9 cellular contexts compared by ENCODE assay signal in genomic region chr14:81990312-81990761, GRCh38.
DNase-seq lines count a peak whose midpoint lies in the region; ATAC-seq and TF ChIP-seq lines count a peak whose summit lies in the region.
"Had no signal": no experiment of that assay in that cellular context is flagged by ENCODE, and none has a peak within 500 bp of the region (broad histone marks: within the 10 kb centered on the region; RNA-seq: fewer than 3 reads in every experiment).

No MANE protein-coding gene starts in this region.

- CTCF ChIA-PET in activated CD4-positive, alpha-beta T cell treated with anti-CD3 and anti-CD28 coated beads, Interleukin-2, amount 10 ng/mL, durations not matched to agents 7 days and 5 days (lab: Charles Lee) = no interaction called here

- no peaks in the 10 kb centered on the region for H3K9me3 ChIP-seq in right cardiac atrium (ENCODE audit: control insufficient read depth, low read length)
- H3K9me3 ChIP-seq in osteoblast (ENCODE audit: low read depth, low read length) = no peaks in the 10 kb centered on the region

- H2AFZ ChIP-seq in osteoblast (ENCODE audit: low read length) = no peak overlapping the region

- TF ChIP-seq CTCF in fibroblast of pulmonary artery (IDR thresholded peaks at IDR 0.05; ENCODE audit: low read length, missing control alignments) (peak; percentile 90), osteoblast (IDR thresholded peaks at IDR 0.05; ENCODE audit: extremely low read depth, low read depth, low read length) (peak; percentile 70)

- H3K4me1 ChIP-seq in right cardiac atrium (ENCODE audit: control insufficient read depth, insufficient read depth, low read length) = no peaks in the 10 kb centered on the region
- no peaks in the 10 kb centered on the region for H3K4me1 ChIP-seq in osteoblast (ENCODE audit: insufficient read depth, low read length)

- H3K9me3 Mint-ChIP-seq in activated CD4-positive, alpha-beta T cell treated with anti-CD3 and anti-CD28 coated beads, Interleukin-2, amount 10 ng/mL, durations not matched to agents 7 days and 5 days = no peaks in the 10 kb centered on the region

- no peaks in the 10 kb centered on the region for H3K4me1 Mint-ChIP-seq in activated CD4-positive, alpha-beta T cell treated with anti-CD3 and anti-CD28 coated beads, Interleukin-2, amount 10 ng/mL, durations not matched to agents 7 days and 5 days

- no peaks in the 10 kb centered on the region for H4K20me1 ChIP-seq in osteoblast (ENCODE audit: insufficient read depth, low read length)

- ATAC-seq in Right ventricle myocardium superior (ENCODE audit: poor library complexity) = peak; percentile 77
- ATAC-seq in right cardiac atrium = no peak
- ATAC-seq in HG02588 (IDR thresholded peaks at IDR 0.05; ENCODE audit: unreplicated experiment) = peak; percentile 55

- DNase-seq in Right ventricle myocardium superior (no peak), right cardiac atrium (no peak), NCI-H1694 (lab: John Stamatoyannopoulos, UW) (peak; percentile 84), fibroblast of pulmonary artery (ENCODE audit: low read depth) (peak; percentile 69), osteoblast (ENCODE audit: insufficient read length, low spot score, missing footprints) (no peak)
- peak; percentile 55 for DNase-seq in activated CD4-positive, alpha-beta T cell treated with anti-CD3 and anti-CD28 coated beads, Interleukin-2, amount 10 ng/mL, durations not matched to agents 7 days and 5 days
- DNase-seq in activated CD4-positive, CD25-positive, alpha-beta regulatory T cell treated with anti-CD3 and anti-CD28 coated beads, Interleukin-2, amount 50 U/mL, for 72 hours = no peak
- DNase-seq: left cardiac atrium had no signal

- H3K79me2 ChIP-seq in osteoblast (ENCODE audit: insufficient read depth, low read length) = no peaks in the 10 kb centered on the region

- H3K27ac ChIP-seq in right cardiac atrium (ENCODE audit: low read length) (no peak overlapping the region), osteoblast (ENCODE audit: low read depth, low read length) (no peak overlapping the region)

- no peaks in the 10 kb centered on the region for H3K27me3 ChIP-seq in right cardiac atrium (ENCODE audit: control insufficient read depth, insufficient read depth)
- no peaks in the 10 kb centered on the region for H3K27me3 ChIP-seq in osteoblast (ENCODE audit: insufficient read depth, low read length)

- H3K4me3 Mint-ChIP-seq in activated CD4-positive, alpha-beta T cell treated with anti-CD3 and anti-CD28 coated beads, Interleukin-2, amount 10 ng/mL, durations not matched to agents 7 days and 5 days = no peak overlapping the region

- POLR2A ChIA-PET in activated CD4-positive, alpha-beta T cell treated with anti-CD3 and anti-CD28 coated beads, Interleukin-2, amount 10 ng/mL, durations not matched to agents 7 days and 5 days (lab: Charles Lee) = no interaction called here

- no peaks in the 10 kb centered on the region for H3K27me3 Mint-ChIP-seq in activated CD4-positive, alpha-beta T cell treated with anti-CD3 and anti-CD28 coated beads, Interleukin-2, amount 10 ng/mL, durations not matched to agents 7 days and 5 days

- no peak overlapping the region for H3K4me3 ChIP-seq in right cardiac atrium (ENCODE audit: low read length)
- H3K4me3 ChIP-seq in fibroblast of pulmonary artery (replicated peaks; ENCODE audit: low read depth, low read length) = no peak overlapping the region
- H3K4me3 ChIP-seq in osteoblast (ENCODE audit: insufficient read depth, low read length) = no peak overlapping the region

- H3K27ac Mint-ChIP-seq in activated CD4-positive, alpha-beta T cell treated with anti-CD3 and anti-CD28 coated beads, Interleukin-2, amount 10 ng/mL, durations not matched to agents 7 days and 5 days = no peak overlapping the region

- intact Hi-C loops in Right ventricle myocardium superior (cut with DNase I) = no loop called here
- intact Hi-C loops in right cardiac atrium (cut with DNase I) = no loop called here

- H3K36me3 ChIP-seq in osteoblast (ENCODE audit: insufficient read depth, low read length) = no peaks in the 10 kb centered on the region

- no peaks in the 10 kb centered on the region for H3K36me3 Mint-ChIP-seq in activated CD4-positive, alpha-beta T cell treated with anti-CD3 and anti-CD28 coated beads, Interleukin-2, amount 10 ng/mL, durations not matched to agents 7 days and 5 days (ENCODE audit: low read depth)

- no peak overlapping the region for H3K4me2 ChIP-seq in osteoblast (ENCODE audit: insufficient read depth, low read length)

- WGBS in right cardiac atrium = 18% methylated on average over 7 of the region's 7 CpGs

Comparison
In these comparisons a context has a peak if more than half of its experiments do, and no peak if none do; other contexts are left out.
1. ATAC-seq: peak in Right ventricle myocardium superior (single experiment) and HG02588 (single experiment); none in right cardiac atrium (0 of 2).
2. DNase-seq: peak in NCI-H1694 (single experiment), activated CD4-positive, alpha-beta T cell treated with anti-CD3 and anti-CD28 coated beads, Interleukin-2, amount 10 ng/mL, durations not matched to agents 7 days and 5 days (single experiment) and fibroblast of pulmonary artery (single experiment); none in Right ventricle myocardium superior (single experiment), right cardiac atrium (0 of 3), osteoblast (single experiment) and activated CD4-positive, CD25-positive, alpha-beta regulatory T cell treated with anti-CD3 and anti-CD28 coated beads, Interleukin-2, amount 50 U/mL, for 72 hours (single experiment).